11 cellular contexts compared by ENCODE assay signal in the genomic region with DNA sequence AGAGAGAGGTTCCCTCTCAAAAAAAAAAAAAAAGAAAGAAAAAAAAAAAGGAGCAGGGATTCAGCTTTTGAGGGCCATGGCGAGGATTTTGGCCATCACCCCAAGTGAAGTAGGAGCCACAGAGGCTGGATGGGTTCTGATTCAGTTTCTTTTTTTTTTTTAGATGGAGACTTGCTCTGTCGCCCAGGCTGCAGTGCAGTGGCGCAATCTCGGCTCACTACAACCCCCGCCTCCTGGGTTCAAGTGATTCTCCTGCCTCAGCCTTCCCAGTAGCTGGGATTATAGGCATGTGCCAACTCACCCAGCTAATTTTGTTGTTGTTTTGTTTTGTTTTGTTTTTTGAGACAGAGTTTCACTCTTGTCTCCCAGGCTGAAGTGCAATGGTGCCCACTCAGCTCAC. TPM values are rescaled to one million over a fixed set of nuclear protein-coding genes. Genes with fewer than 3 reads are reported as not detected.
"Had no signal": no experiment of that assay in that cellular context is flagged by ENCODE, and none has a peak within 500 bp of the region (broad histone marks: within the 10 kb centered on the region; RNA-seq: fewer than 3 reads in every experiment).

No MANE protein-coding gene starts in this region.

RNA-seq across cellular contexts. Expression of a gene that starts 22.4 kb away (rescaled TPM):
- total RNA-seq: esophagus muscularis mucosa, gastrocnemius medialis, heart right ventricle, occipital lobe, prostate gland, renal cortical epithelial cell, right lobe of liver, vagina had no signal
- polyA plus RNA-seq: heart right ventricle, liver had no signal

RNA-seq across cellular contexts. Expression of a gene that starts 27.1 kb away (rescaled TPM):
- total RNA-seq: occipital lobe had no signal

RNA-seq across cellular contexts. Expression of a gene that starts 56.3 kb away (rescaled TPM):
- total RNA-seq: lung microvascular endothelial cell, occipital lobe, skeletal muscle tissue had no signal
- polyA plus RNA-seq: heart right ventricle had no signal
